In the genomic region with DNA sequence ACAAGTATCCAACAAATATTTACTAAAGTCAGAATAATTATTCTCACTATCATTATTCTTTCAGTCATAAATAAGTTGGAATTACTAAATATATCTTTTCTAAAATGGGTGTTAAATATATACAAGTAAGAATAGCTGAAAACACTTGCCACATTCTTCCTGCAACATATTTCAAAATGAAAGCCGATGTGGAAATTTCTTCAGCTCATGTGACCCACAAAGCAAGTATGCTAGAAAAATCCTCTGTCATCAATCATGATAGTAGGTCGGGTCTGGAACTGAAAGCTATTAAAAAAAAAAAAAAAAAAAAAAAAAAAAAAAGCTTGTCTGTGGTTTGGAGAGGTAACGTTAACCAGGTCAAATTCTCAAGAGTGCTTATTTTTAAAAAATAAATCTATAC, we compare ENCODE assay signal across 25 cellular contexts.
DNase-seq lines count a peak whose midpoint lies in the region; ATAC-seq, FAIRE-seq and TF ChIP-seq lines count a peak whose summit lies in the region.
"Had no signal": no experiment of that assay in that cellular context is flagged by ENCODE, and none has a peak within 500 bp of the region (broad histone marks: within the 10 kb centered on the region; RNA-seq: fewer than 3 reads in every experiment).

No MANE protein-coding gene starts in this region.

- ATAC-seq in upper lobe of left lung (ENCODE audit: low FRiP score in 2 of 2) (no peak), GM19351 (IDR thresholded peaks at IDR 0.05; ENCODE audit: unreplicated experiment) (no peak)
- ATAC-seq: GM23338 had no signal

- H2AFZ ChIP-seq in astrocyte (ENCODE audit: low read depth, low read length): no peak overlapping the region
- H2AFZ ChIP-seq: GM23338 had no signal

- H3K27me3 Mint-ChIP-seq in astrocyte (ENCODE audit: low read depth, unreplicated experiment) (no peaks in the 10 kb centered on the region), immature natural killer cell (ENCODE audit: low read depth in 3 of 3) (peaks cover 0 to 4% (median 2%) of the 10 kb centered on the region in 3 donors)
- H3K27me3 Mint-ChIP-seq: CD4-positive, alpha-beta memory T cell had no signal

- H3K27ac Mint-ChIP-seq in astrocyte (ENCODE audit: unreplicated experiment) (no peak overlapping the region), immature natural killer cell (no peak overlapping the region)
- H3K27ac Mint-ChIP-seq: CD4-positive, alpha-beta memory T cell; GM23338; HFFc6 had no signal

- peaks cover 1% of the 10 kb centered on the region for H3K9me3 Mint-ChIP-seq in astrocyte (ENCODE audit: unreplicated experiment)
- H3K9me3 Mint-ChIP-seq in immature natural killer cell: peaks cover 0 to 7% (median 4%) of the 10 kb centered on the region in 6 donors

- no peak overlapping the region for H3K4me2 ChIP-seq in astrocyte (ENCODE audit: low read length)
- H3K4me2 ChIP-seq: GM23338 had no signal

- DNase-seq in NOMO-1 treated with dmso at 0.1 percent for 144 hours (lab: John Stamatoyannopoulos, UW; ENCODE audit: unreplicated experiment) (peak; percentile 8), astrocyte (ENCODE audit: low read depth) (peak; percentile 10), immature natural killer cell (peak; percentile 6 to 11 (median 9)), upper lobe of left lung (no peak), NCI-H82 treated with DMSO at 0.1 percent for 48 hours (lab: John Stamatoyannopoulos, UW; ENCODE audit: unreplicated experiment) (no peak), DMS 273 (lab: John Stamatoyannopoulos, UW; ENCODE audit: unreplicated experiment) (no peak)
- DNase-seq: C1 segment of cervical spinal cord; CD4-positive, alpha-beta memory T cell; COR-L47; HFFc6; KBM-7; MG63; NCI-H1092 treated with DMSO at 0.1 percent for 48 hours; NCI-H1436; NCI-H187 treated with DMSO at 0.1 percent for 48 hours; NCI-H2171 treated with DMSO at 0.1 percent for 48 hours; NCI-H345; NCI-H510A treated with DMSO at 0.1 percent for 48 hours; OCI-M1; Peyer's patch; SHP77 treated with DMSO at 0.1 percent for 48 hours had no signal

- TF ChIP-seq CTCF in astrocyte (IDR thresholded peaks at IDR 0.05; ENCODE audit: insufficient read depth, low read depth, low read length) (no peak), upper lobe of left lung (IDR thresholded peaks at IDR 0.05) (no peak)

- TF ChIP-seq POLR2A in upper lobe of left lung (IDR thresholded peaks at IDR 0.05): no peak

- no peak overlapping the region for H3K9ac ChIP-seq in astrocyte (ENCODE audit: low read length)

- H3K4me1 ChIP-seq in astrocyte (ENCODE audit: insufficient read depth, low read length) (no peaks in the 10 kb centered on the region), upper lobe of left lung (no peaks in the 10 kb centered on the region)
- H3K4me1 ChIP-seq: HAP-1, Peyer's patch had no signal

- H3K4me3 Mint-ChIP-seq in astrocyte (ENCODE audit: unreplicated experiment) (no peak overlapping the region), immature natural killer cell (no peak overlapping the region)
- H3K4me3 Mint-ChIP-seq: CD4-positive, alpha-beta memory T cell; GM23338; HFFc6 had no signal

- H3K36me3 Mint-ChIP-seq in astrocyte (ENCODE audit: low read depth, unreplicated experiment) (no peaks in the 10 kb centered on the region), immature natural killer cell (peaks cover 0 to 5% (median 3%) of the 10 kb centered on the region in 3 donors)
- H3K36me3 Mint-ChIP-seq: CD4-positive, alpha-beta memory T cell had no signal

- H3K36me3 ChIP-seq in astrocyte (ENCODE audit: insufficient read depth, low read length) (no peaks in the 10 kb centered on the region), upper lobe of left lung (no peaks in the 10 kb centered on the region)
- H3K36me3 ChIP-seq: HAP-1, MG63, Peyer's patch had no signal

- no peak overlapping the region for H3K4me3 ChIP-seq in astrocyte (ENCODE audit: insufficient read depth, low read depth, low read length)
- no peak overlapping the region for H3K4me3 ChIP-seq in upper lobe of left lung
- H3K4me3 ChIP-seq: GM23338, HAP-1, MG63, Peyer's patch had no signal

- no peak for TF ChIP-seq EP300 in upper lobe of left lung (IDR thresholded peaks at IDR 0.05)

- H3K27me3 ChIP-seq in astrocyte (ENCODE audit: insufficient read depth, low read length) (no peaks in the 10 kb centered on the region), upper lobe of left lung (no peaks in the 10 kb centered on the region)
- H3K27me3 ChIP-seq: MG63, Peyer's patch had no signal

- H3K27ac ChIP-seq in astrocyte (ENCODE audit: low read depth, low read length): no peak overlapping the region
- H3K27ac ChIP-seq in upper lobe of left lung: no peak overlapping the region
- H3K27ac ChIP-seq: Peyer's patch had no signal

- H3K9me3 ChIP-seq in astrocyte (ENCODE audit: insufficient read depth, low read depth, low read length): no peaks in the 10 kb centered on the region
- no peaks in the 10 kb centered on the region for H3K9me3 ChIP-seq in upper lobe of left lung
- H3K9me3 ChIP-seq: HAP-1, MG63, Peyer's patch had no signal

- no peaks in the 10 kb centered on the region for H3K79me2 ChIP-seq in astrocyte (ENCODE audit: insufficient read depth, low read length)

- FAIRE-seq in astrocyte (lab: Jason Lieb, UNC): no peak
- FAIRE-seq: G401.6 had no signal

- WGBS in upper lobe of left lung, 2 donors: 44 to 55% methylated on average over 3 of the region's 3 CpGs

- H3K4me1 Mint-ChIP-seq in astrocyte (ENCODE audit: low read depth, unreplicated experiment) (no peaks in the 10 kb centered on the region), immature natural killer cell (peaks cover 14 to 21% of the 10 kb centered on the region in 2 donors)
- H3K4me1 Mint-ChIP-seq: CD4-positive, alpha-beta memory T cell; GM23338 had no signal

- H4K20me1 ChIP-seq in astrocyte (ENCODE audit: insufficient read depth, low read length): no peaks in the 10 kb centered on the region

Comparison
In these comparisons a context has a peak if more than half of its experiments do, and no peak if none do; other contexts are left out.
1. DNase-seq: peak in NOMO-1 treated with dmso at 0.1 percent for 144 hours (single experiment), astrocyte (single experiment) and immature natural killer cell (3 of 3); none in upper lobe of left lung (0 of 2), NCI-H82 treated with DMSO at 0.1 percent for 48 hours (single experiment) and DMS 273 (single experiment).